ENCODE assay signal across 19 cellular contexts in genomic region chr20:34578040-34578439, GRCh38. TPM values are rescaled to one million over a fixed set of nuclear protein-coding genes. Genes with fewer than 3 reads are reported as not detected.
DNase-seq lines count a peak whose midpoint lies in the region; ATAC-seq and TF ChIP-seq lines count a peak whose summit lies in the region.
"Had no signal": no experiment of that assay in that cellular context is flagged by ENCODE, and none has a peak within 500 bp of the region (broad histone marks: within the 10 kb centered on the region; RNA-seq: fewer than 3 reads in every experiment).

No MANE protein-coding gene starts in this region.

- H2BK5ac ChIP-seq in H9 (ENCODE audit: insufficient read length, low read length): no peak overlapping the region

- no peak overlapping the region for H4K8ac ChIP-seq in H9 (replicated peaks; ENCODE audit: insufficient read length, low read depth, low read length)

- no peak overlapping the region for H2BK12ac ChIP-seq in H9 (ENCODE audit: insufficient read length, low read depth, low read length)

- no peaks in the 10 kb centered on the region for H3K79me2 ChIP-seq in H9 (ENCODE audit: insufficient read depth, low read length)

- peak overlapping the region in 8 of 11 experiments; percentile 12 to 53 (median 36); a peak in 11 of 22 replicates for H3K9ac ChIP-seq in BLaER1 treated with 17β-estradiol and CSF1 and Interleukin-3, amounts not matched to agents 10 nM and 100 nM
- no peak overlapping the region for H3K9ac ChIP-seq in H9 (ENCODE audit: extremely low read depth, insufficient read length, low read length)

- no peak for TF ChIP-seq POLR2A in NB4 (IDR thresholded peaks at IDR 0.05; ENCODE audit: extremely low read depth, insufficient read length)

- no peak overlapping the region for H4K91ac ChIP-seq in H9 (ENCODE audit: insufficient read length, low read depth, low read length)

- DNase-seq in NB4 (ENCODE audit: low read depth) (peak; percentile 62), fibroblast of peridontal ligament (ENCODE audit: extremely low read depth) (peak; percentile 77), sciatic nerve (ENCODE audit: low spot score) (peak; percentile 31), H9 (no peak), left colon (no peak)
- DNase-seq: activated CD4-positive, alpha-beta T cell treated with anti-CD3 and anti-CD28 coated beads for 1 hour; activated naive CD4-positive, alpha-beta T cell treated with Interleukin-2 at 50 U/mL for 16 hours; brain microvascular endothelial cell; effector memory CD8-positive, alpha-beta T cell; foreskin fibroblast; lower lobe of right lung; naive thymus-derived CD8-positive, alpha-beta T cell; NCI-H187 treated with DMSO at 0.1 percent for 48 hours; stimulated activated CD4-positive, alpha-beta T cell treated with anti-CD3 and anti-CD28 coated beads, Interleukin-1b, Interleukin-23, amount 100 ng/mL, for 48 hours had no signal

- no peak overlapping the region for H3K56ac ChIP-seq in H9 (ENCODE audit: insufficient read length, low read depth, low read length)

- H2AK5ac ChIP-seq in H9 (ENCODE audit: insufficient read length, low read length): no peak overlapping the region

- H4K20me1 ChIP-seq in BLaER1 treated with 17β-estradiol and CSF1 and Interleukin-3, amounts not matched to agents 10 nM and 100 nM: no peaks in the 10 kb centered on the region
- no peaks in the 10 kb centered on the region for H4K20me1 ChIP-seq in H9 (ENCODE audit: control insufficient read depth, insufficient read depth, insufficient read length)

- TF ChIP-seq CTCF in NB4 (IDR thresholded peaks at IDR 0.05; ENCODE audit: low read depth, low read length) (no peak), H9 (conservative IDR thresholded peaks at IDR 0.05) (no peak)

- H2BK120ac ChIP-seq in H9 (ENCODE audit: low read depth, low read length, poor library complexity, severe bottlenecking): no peak overlapping the region

- H3K4me3 ChIP-seq in BLaER1 treated with 17β-estradiol and CSF1 and Interleukin-3, amounts not matched to agents 10 nM and 100 nM: no peak overlapping the region
- H3K4me3 ChIP-seq in NB4 (ENCODE audit: low read depth, low read length): no peak overlapping the region
- H3K4me3 ChIP-seq: HAP-1, lower lobe of right lung, suprapubic skin had no signal

- H3K36me3 Mint-ChIP-seq in H9 (ENCODE audit: insufficient read depth in 1 of 3, low read depth in 3 of 3): peaks cover 7 to 24% (median 12%) of the 10 kb centered on the region in 3 experiments; a peak in 6 of 7 replicates

- H2BK15ac ChIP-seq in H9 (ENCODE audit: low read depth, low read length): no peak overlapping the region

- no peaks in the 10 kb centered on the region for H3K9me3 Mint-ChIP-seq in H9
- H3K9me3 Mint-ChIP-seq: effector memory CD8-positive, alpha-beta T cell; naive thymus-derived CD8-positive, alpha-beta T cell had no signal

- H3K79me1 ChIP-seq in H9 (ENCODE audit: insufficient read depth, low read depth, low read length, poor library complexity, severe bottlenecking): no peaks in the 10 kb centered on the region

- H3K4me1 ChIP-seq in BLaER1 treated with 17β-estradiol and CSF1 and Interleukin-3, amounts not matched to agents 10 nM and 100 nM: peaks cover 16 to 69% (median 42%) of the 10 kb centered on the region in 10 experiments; a peak in 19 of 20 replicates
- H3K4me1 ChIP-seq in H9 (ENCODE audit: insufficient read depth, low read length): no peaks in the 10 kb centered on the region
- H3K4me1 ChIP-seq: HAP-1 had no signal

- H3K4me1 Mint-ChIP-seq in H9: no peaks in the 10 kb centered on the region

- no peak overlapping the region for H2AFZ ChIP-seq in H9 (ENCODE audit: low read length)

- no peaks in the 10 kb centered on the region for H3K23me2 ChIP-seq in H9 (ENCODE audit: insufficient read length, low read depth, low read length, poor library complexity, severe bottlenecking)

- no peaks in the 10 kb centered on the region; the same call in 1 of the 2 replicates for H3K27me3 Mint-ChIP-seq in H9 (ENCODE audit: low read depth)
- H3K27me3 Mint-ChIP-seq: effector memory CD8-positive, alpha-beta T cell; naive thymus-derived CD8-positive, alpha-beta T cell had no signal

- no peaks in the 10 kb centered on the region for H3K27me3 ChIP-seq in BLaER1 treated with 17β-estradiol and CSF1 and Interleukin-3, amounts not matched to agents 10 nM and 100 nM
- H3K27me3 ChIP-seq in H9 (ENCODE audit: insufficient read depth, low read length): no peaks in the 10 kb centered on the region
- H3K27me3 ChIP-seq: brain microvascular endothelial cell, suprapubic skin had no signal

- no peak overlapping the region for H3K18ac ChIP-seq in H9 (ENCODE audit: insufficient read length, low read depth, low read length)

- H3K4ac ChIP-seq in H9 (ENCODE audit: low read depth, low read length): no peak overlapping the region

- intact Hi-C loops in sciatic nerve (cut with DNase I): no loop called here
- intact Hi-C loops in left colon (cut with DNase I, micrococcal nuclease): no loop called here

- H3T11ph ChIP-seq in H9 (ENCODE audit: low read length): no peak overlapping the region

- H4K5ac ChIP-seq in H9 (ENCODE audit: insufficient read length, low read depth, low read length): no peak overlapping the region

- no peaks in the 10 kb centered on the region for H3K9me3 ChIP-seq in BLaER1 treated with 17β-estradiol and CSF1 and Interleukin-3, amounts not matched to agents 10 nM and 100 nM (replicated peaks in 1 of 11)
- no peaks in the 10 kb centered on the region for H3K9me3 ChIP-seq in H9 (ENCODE audit: control insufficient read depth, low read depth, low read length)
- H3K9me3 ChIP-seq: HAP-1, lower lobe of right lung, suprapubic skin had no signal

- no peak overlapping the region for H2BK20ac ChIP-seq in H9 (ENCODE audit: low read depth, low read length, poor library complexity, severe bottlenecking)

- peaks cover 5 to 73% (median 55%) of the 10 kb centered on the region in 11 experiments; a peak in 21 of 22 replicates for H3K36me3 ChIP-seq in BLaER1 treated with 17β-estradiol and CSF1 and Interleukin-3, amounts not matched to agents 10 nM and 100 nM
- H3K36me3 ChIP-seq: brain microvascular endothelial cell, HAP-1 had no signal

- peak overlapping the region in 9 of 11 experiments; percentile 2 to 71 (median 57); a peak in 16 of 22 replicates for H3K4me2 ChIP-seq in BLaER1 treated with 17β-estradiol and CSF1 and Interleukin-3, amounts not matched to agents 10 nM and 100 nM
- H3K4me2 ChIP-seq in H9 (ENCODE audit: insufficient read depth, insufficient read length, low read length): no peak overlapping the region

- no peak overlapping the region for H3K23ac ChIP-seq in H9 (ENCODE audit: insufficient read length, low read depth, low read length)

- no peak overlapping the region for H3K27ac Mint-ChIP-seq in H9

- peak; percentile 19 for ATAC-seq in sciatic nerve
- no peak for ATAC-seq in left colon
- ATAC-seq in GM21381 (IDR thresholded peaks at IDR 0.05; ENCODE audit: unreplicated experiment): no peak
- ATAC-seq in GM18511 (IDR thresholded peaks at IDR 0.05; ENCODE audit: unreplicated experiment): no peak
- ATAC-seq: effector memory CD8-positive, alpha-beta T cell; lower lobe of right lung; naive thymus-derived CD8-positive, alpha-beta T cell had no signal

- no peak overlapping the region for H3K4me3 Mint-ChIP-seq in H9
- H3K4me3 Mint-ChIP-seq: effector memory CD8-positive, alpha-beta T cell; naive thymus-derived CD8-positive, alpha-beta T cell had no signal

- no CpG with 5 or more reads among the region's 2 CpGs for WGBS in H9 (ENCODE audit: extremely low coverage, insufficient read length, low lambda C conversion rate)

- no peak overlapping the region for H3K14ac ChIP-seq in H9 (ENCODE audit: insufficient read depth, low read length)

- peak overlapping the region in 9 of 11 experiments; percentile 31 to 74 (median 49); a peak in 13 of 22 replicates for H3K27ac ChIP-seq in BLaER1 treated with 17β-estradiol and CSF1 and Interleukin-3, amounts not matched to agents 10 nM and 100 nM
- H3K27ac ChIP-seq in H9 (ENCODE audit: insufficient read length, low read depth, low read length): no peak overlapping the region
- H3K27ac ChIP-seq: brain microvascular endothelial cell, lower lobe of right lung had no signal

RNA-seq across cellular contexts. Expression of gene MAP1LC3A, which starts 19.5 kb away (rescaled TPM):
- total RNA-seq in sciatic nerve: 72.1 TPM
- 24.3 and 25.9 TPM in 2 replicates for total RNA-seq in H9 (2021)
- 10 to 100 TPM; 42.8 to 47.7 TPM for total RNA-seq in left colon

Comparison
In these comparisons a context has a peak if more than half of its experiments do, and no peak if none do; other contexts are left out.
1. DNase-seq: peak in NB4 (single experiment), fibroblast of peridontal ligament (single experiment) and sciatic nerve (single experiment); none in H9 (single experiment) and left colon (0 of 2).